16 cellular contexts compared by ENCODE assay signal in genomic region chr12:64178122-64178521, GRCh38. TPM values are rescaled to one million over a fixed set of nuclear protein-coding genes. Genes with fewer than 3 reads are reported as not detected.
DNase-seq lines count a peak whose midpoint lies in the region; ATAC-seq and TF ChIP-seq lines count a peak whose summit lies in the region.
"Had no signal": no experiment of that assay in that cellular context is flagged by ENCODE, and none has a peak within 500 bp of the region (broad histone marks: within the 10 kb centered on the region; RNA-seq: fewer than 3 reads in every experiment).

No MANE protein-coding gene starts in this region.

- peak; percentile 8; the same call in 2 of the 3 replicates for ATAC-seq in SK-N-SH treated with all-trans-retinoic acid at 6 μM for 48 hours
- peak; percentile 69 for ATAC-seq in stimulated activated effector memory CD8-positive, alpha-beta T cell treated with anti-CD3 and anti-CD28 coated beads, Interleukin-12 subunit alpha, Interleukin-12 subunit beta, amount 100 ng/mL, for 72 hours
- ATAC-seq: gastroesophageal sphincter, K562 had no signal

- peak overlapping the region; percentile 73 for H3K27ac Mint-ChIP-seq in MCF 10A (ENCODE audit: low read depth, unreplicated experiment)
- no peak overlapping the region for H3K27ac Mint-ChIP-seq in stimulated activated effector memory CD8-positive, alpha-beta T cell treated with anti-CD3 and anti-CD28 coated beads, Interleukin-12 subunit alpha, Interleukin-12 subunit beta, amount 100 ng/mL, for 72 hours
- H3K27ac Mint-ChIP-seq: activated naive CD8-positive, alpha-beta T cell treated with anti-CD3 and anti-CD28 coated beads for 36 hours; nephron progenitor cell had no signal

- no peaks in the 10 kb centered on the region for H3K9me3 ChIP-seq in breast epithelium
- H3K9me3 ChIP-seq: gastroesophageal sphincter, SJSA1, thoracic aorta had no signal

- CTCF ChIA-PET in MCF 10A (lab: Yijun Ruan, JAX) = interaction anchor here (0.6 to 0.8 kb wide), 3 partner anchors 44 to 334 kb away, joined by 3 read pairs; partner anchors contain the start of gene SRGAP1

- TF ChIP-seq CTCF in MCF 10A (IDR thresholded peaks at IDR 0.05; ENCODE audit: unreplicated experiment) (no peak), breast epithelium (IDR thresholded peaks at IDR 0.05) (no peak), fibroblast of pulmonary artery (IDR thresholded peaks at IDR 0.05; ENCODE audit: low read length, missing control alignments) (no peak), coronary artery (IDR thresholded peaks at IDR 0.05) (no peak), GM13977 (IDR thresholded peaks at IDR 0.05; ENCODE audit: extremely low read depth, insufficient read depth, missing control alignments) (no peak)

- H3K4me3 Mint-ChIP-seq in MCF 10A (ENCODE audit: unreplicated experiment) = no peak overlapping the region
- H3K4me3 Mint-ChIP-seq in stimulated activated effector memory CD8-positive, alpha-beta T cell treated with anti-CD3 and anti-CD28 coated beads, Interleukin-12 subunit alpha, Interleukin-12 subunit beta, amount 100 ng/mL, for 72 hours = no peak overlapping the region
- H3K4me3 Mint-ChIP-seq: activated naive CD8-positive, alpha-beta T cell treated with anti-CD3 and anti-CD28 coated beads for 36 hours; nephron progenitor cell had no signal

- intact Hi-C loops in MCF 10A (cut with micrococcal nuclease) = loop anchor here (5.0 kb wide), 1 partner anchor 274 kb away; the partner anchor contains the start of gene TBK1
- intact Hi-C loops in breast epithelium (cut with DNase I; ENCODE audit: low total_unique reads) = no loop called here

- no TSS peak for BruUV-seq in MCF 10A (replicated peaks; lab: Mats Ljungman, UMichigan)

- H3K27me3 Mint-ChIP-seq in MCF 10A (ENCODE audit: insufficient read depth, unreplicated experiment) = no peaks in the 10 kb centered on the region
- H3K27me3 Mint-ChIP-seq: activated naive CD8-positive, alpha-beta T cell treated with anti-CD3 and anti-CD28 coated beads for 36 hours had no signal

- H3K36me3 Mint-ChIP-seq in MCF 10A (ENCODE audit: insufficient read depth, unreplicated experiment) = no peaks in the 10 kb centered on the region
- no peaks in the 10 kb centered on the region for H3K36me3 Mint-ChIP-seq in stimulated activated effector memory CD8-positive, alpha-beta T cell treated with anti-CD3 and anti-CD28 coated beads, Interleukin-12 subunit alpha, Interleukin-12 subunit beta, amount 100 ng/mL, for 72 hours

- in situ Hi-C loops in GM13977 (cut with MboI; ENCODE audit: low pct_unique_long_range_greater_than_20kb, low sequenced_read_pairs, unreplicated experiment) = no loop called here

- H3K36me3 ChIP-seq in breast epithelium = no peaks in the 10 kb centered on the region
- H3K36me3 ChIP-seq: gastroesophageal sphincter, SJSA1, thoracic aorta had no signal

- no peaks in the 10 kb centered on the region for H3K27me3 ChIP-seq in breast epithelium
- H3K27me3 ChIP-seq: gastroesophageal sphincter, SJSA1 had no signal

- DNase-seq in MCF 10A (ENCODE audit: unreplicated experiment) (peak; percentile 40), breast epithelium (ENCODE audit: low spot score in 2 of 2) (no peak), fibroblast of pulmonary artery (ENCODE audit: low read depth) (peak; percentile 78), coronary artery (ENCODE audit: low spot score) (no peak), GM13977 (ENCODE audit: low spot score) (no peak), islet precursor cell (no peak)
- DNase-seq in stimulated activated effector memory CD8-positive, alpha-beta T cell treated with anti-CD3 and anti-CD28 coated beads, Interleukin-12 subunit alpha, Interleukin-12 subunit beta, amount 100 ng/mL, for 72 hours (ENCODE audit: low spot score in 2 of 2) = no peak
- DNase-seq: activated naive CD8-positive, alpha-beta T cell treated with anti-CD3 and anti-CD28 coated beads for 36 hours; left cardiac atrium; NCI-H1436; nephron progenitor cell had no signal

- peaks cover 46% of the 10 kb centered on the region for H3K4me1 Mint-ChIP-seq in MCF 10A (ENCODE audit: insufficient read depth, unreplicated experiment)
- no peaks in the 10 kb centered on the region for H3K4me1 Mint-ChIP-seq in stimulated activated effector memory CD8-positive, alpha-beta T cell treated with anti-CD3 and anti-CD28 coated beads, Interleukin-12 subunit alpha, Interleukin-12 subunit beta, amount 100 ng/mL, for 72 hours
- H3K4me1 Mint-ChIP-seq: activated naive CD8-positive, alpha-beta T cell treated with anti-CD3 and anti-CD28 coated beads for 36 hours had no signal

- H3K4me3 ChIP-seq in breast epithelium = no peak overlapping the region
- no peak overlapping the region for H3K4me3 ChIP-seq in fibroblast of pulmonary artery (replicated peaks; ENCODE audit: low read depth, low read length)
- no peak overlapping the region for H3K4me3 ChIP-seq in coronary artery
- H3K4me3 ChIP-seq: gastroesophageal sphincter, K562, SJSA1, thoracic aorta had no signal

- H3K4me1 ChIP-seq in breast epithelium = no peaks in the 10 kb centered on the region

- H3K27ac ChIP-seq in breast epithelium = no peak overlapping the region
- no peak overlapping the region for H3K27ac ChIP-seq in coronary artery
- H3K27ac ChIP-seq: gastroesophageal sphincter, SJSA1, thoracic aorta had no signal

- H3K9me3 Mint-ChIP-seq in MCF 10A (ENCODE audit: unreplicated experiment) = no peaks in the 10 kb centered on the region
- H3K9me3 Mint-ChIP-seq in stimulated activated effector memory CD8-positive, alpha-beta T cell treated with anti-CD3 and anti-CD28 coated beads, Interleukin-12 subunit alpha, Interleukin-12 subunit beta, amount 100 ng/mL, for 72 hours = no peaks in the 10 kb centered on the region
- H3K9me3 Mint-ChIP-seq: activated naive CD8-positive, alpha-beta T cell treated with anti-CD3 and anti-CD28 coated beads for 36 hours; nephron progenitor cell had no signal

- TF ChIP-seq POLR2A in breast epithelium (IDR thresholded peaks at IDR 0.05) = no peak

- POLR2A ChIA-PET in MCF 10A (lab: Yijun Ruan, JAX) = interaction anchor here (0.6 to 1.6 kb wide), 3 partner anchors 18 to 333 kb away, joined by 3 to 5 read pairs (median 3); partner anchors contain the start of gene SRGAP1

TF ChIP-seq in SK-N-SH treated with all-trans-retinoic acid at 6 μM for 48 hours, 23 proteins besides CTCF, POLR2A, EP300 and RAD21:
- TF ChIP-seq ARNTL (CRISPR knock-in tag; IDR thresholded peaks at IDR 0.05; ENCODE audit: borderline replicate concordance, low read depth) (no peak), ZFP30 (CRISPR knock-in tag; IDR thresholded peaks at IDR 0.05) (no peak), CSDC2 (CRISPR knock-in tag; IDR thresholded peaks at IDR 0.05) (no peak), ESRRG (CRISPR knock-in tag; IDR thresholded peaks at IDR 0.05) (no peak), GLIS3 (CRISPR knock-in tag; IDR thresholded peaks at IDR 0.05) (no peak), ISL1 (CRISPR knock-in tag; IDR thresholded peaks at IDR 0.05) (peak; percentile 27; the same call in 1 of the 2 replicates)

RNA-seq across cellular contexts. Expression of gene KICS2, which starts 44.0 kb away (rescaled TPM):
- total RNA-seq in MCF 10A (2022) = 9.5 and 11.9 TPM in 2 replicates
- 10 to 100 TPM; 10.2 to 17.9 (median 15.7) TPM for total RNA-seq in breast epithelium

Comparison
In these comparisons a context has a peak if more than half of its experiments do, and no peak if none do; other contexts are left out.
1. DNase-seq: peak in MCF 10A (single experiment) and fibroblast of pulmonary artery (single experiment); none in breast epithelium (0 of 2), stimulated activated effector memory CD8-positive, alpha-beta T cell treated with anti-CD3 and anti-CD28 coated beads, Interleukin-12 subunit alpha, Interleukin-12 subunit beta, amount 100 ng/mL, for 72 hours (0 of 2), coronary artery (single experiment), GM13977 (single experiment) and islet precursor cell (single experiment).